In the genomic region with DNA sequence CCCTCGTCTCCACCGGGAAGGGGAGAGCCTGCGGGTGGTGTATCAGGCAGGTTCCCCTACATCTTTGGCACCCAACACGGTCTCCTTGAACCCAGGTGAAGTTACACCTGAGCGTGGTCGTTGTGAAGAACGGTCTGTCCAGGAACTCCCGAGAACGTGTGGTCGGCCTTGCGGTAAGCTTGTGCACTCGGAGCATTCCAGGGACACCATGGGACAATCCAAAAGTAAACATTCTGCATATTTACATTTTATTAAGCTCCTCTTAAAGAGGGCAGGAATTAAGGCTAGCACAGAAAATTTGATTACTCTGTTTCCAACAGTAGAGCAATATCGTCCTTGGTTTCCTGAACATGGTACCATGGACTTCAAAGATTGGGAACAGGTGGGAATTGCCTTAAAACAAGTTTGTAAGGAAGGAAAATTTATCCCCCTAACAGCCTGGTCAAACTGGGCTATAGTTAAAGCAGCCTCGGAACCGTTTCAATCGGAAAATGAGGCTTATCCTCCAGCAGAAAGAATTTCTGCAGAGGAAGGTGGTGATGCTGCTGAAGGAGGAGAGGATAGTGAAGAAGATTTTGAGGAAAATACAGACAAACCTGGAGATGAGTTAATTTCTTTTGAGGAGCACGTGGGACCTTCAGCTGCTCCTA, we compare ENCODE assay signal across 13 cellular contexts. TPM values are rescaled to one million over a fixed set of nuclear protein-coding genes. Genes with fewer than 3 reads are reported as not detected.
DNase-seq lines count a peak whose midpoint lies in the region; ATAC-seq lines count a peak whose summit lies in the region.
"Had no signal": no experiment of that assay in that cellular context is flagged by ENCODE, and none has a peak within 500 bp of the region (broad histone marks: within the 10 kb centered on the region; RNA-seq: fewer than 3 reads in every experiment).

No MANE protein-coding gene starts in this region.

- peak overlapping the region; percentile 26 to 50 for H3K4me3 ChIP-seq in duodenal mucosa (ENCODE audit: low read depth in 1 of 2, low read length in 2 of 2)
- H3K4me3 ChIP-seq: esophagus muscularis mucosa, skin epidermis had no signal

- H3K4me1 ChIP-seq in duodenal mucosa (ENCODE audit: control insufficient read depth in 1 of 2, insufficient read depth in 2 of 2, low read length in 2 of 2), result peaks cover 19 to 20% of the 10 kb centered on the region in 2 donors

- H3K9me3 ChIP-seq in duodenal mucosa (ENCODE audit: control insufficient read depth in 1 of 2, low read length in 2 of 2), result no peaks in the 10 kb centered on the region
- H3K9me3 ChIP-seq: esophagus muscularis mucosa had no signal

- DNase-seq in stimulated activated naive CD8-positive, alpha-beta T cell treated with anti-CD3 and anti-CD28 coated beads, Interleukin-15, Interleukin-2, amounts not matched to agents 100 U/mL and 50 U/mL, for 24 hours, result peak; percentile 2
- no peak for DNase-seq in stimulated activated naive CD8-positive, alpha-beta T cell treated with anti-CD3 and anti-CD28 coated beads, Interleukin-15, amount 100 ng/mL, for 72 hours
- no peak for DNase-seq in naive B cell
- DNase-seq: activated CD4-positive, alpha-beta T cell treated with anti-CD3 and anti-CD28 coated beads for 1 hour had no signal

- H3K36me3 ChIP-seq in duodenal mucosa (ENCODE audit: control insufficient read depth in 1 of 2, insufficient read depth in 2 of 2, low read length in 2 of 2), result no peaks in the 10 kb centered on the region
- H3K36me3 ChIP-seq: esophagus muscularis mucosa had no signal

- no peak overlapping the region for H3K27ac ChIP-seq in duodenal mucosa (ENCODE audit: low read depth, low read length)
- H3K27ac ChIP-seq: esophagus muscularis mucosa had no signal

- H3K9ac ChIP-seq in duodenal mucosa (ENCODE audit: low read depth in 1 of 2, low read length in 2 of 2), result no peak overlapping the region

- H3K4me3 Mint-ChIP-seq in stimulated activated naive CD8-positive, alpha-beta T cell treated with anti-CD3 and anti-CD28 coated beads, Interleukin-15, amount 100 ng/mL, for 72 hours, result peak overlapping the region in 1 of 2 donors; percentile 14
- peak overlapping the region; percentile 37 to 86 (median 44) for H3K4me3 Mint-ChIP-seq in naive B cell
- H3K4me3 Mint-ChIP-seq: T-cell had no signal

- H3K27me3 Mint-ChIP-seq in stimulated activated naive CD8-positive, alpha-beta T cell treated with anti-CD3 and anti-CD28 coated beads, Interleukin-15, amount 100 ng/mL, for 72 hours, result peaks cover 67% of the 10 kb centered on the region
- H3K27me3 Mint-ChIP-seq in naive B cell, result peaks cover 5 to 25% (median 17%) of the 10 kb centered on the region in 3 donors

- no peaks in the 10 kb centered on the region for H3K9me3 Mint-ChIP-seq in stimulated activated naive CD8-positive, alpha-beta T cell treated with anti-CD3 and anti-CD28 coated beads, Interleukin-15, amount 100 ng/mL, for 72 hours
- H3K9me3 Mint-ChIP-seq in naive B cell, result no peaks in the 10 kb centered on the region
- H3K9me3 Mint-ChIP-seq: T-cell had no signal

- peaks cover 21 to 24% of the 10 kb centered on the region in 2 donors for H3K27me3 ChIP-seq in duodenal mucosa (ENCODE audit: control insufficient read depth in 1 of 2, insufficient read depth in 2 of 2, low read length in 2 of 2)

- peaks cover 28% of the 10 kb centered on the region for H3K4me1 Mint-ChIP-seq in stimulated activated naive CD8-positive, alpha-beta T cell treated with anti-CD3 and anti-CD28 coated beads, Interleukin-15, amount 100 ng/mL, for 72 hours
- peaks cover 17 to 39% (median 28%) of the 10 kb centered on the region in 3 donors for H3K4me1 Mint-ChIP-seq in naive B cell

- H3K27ac Mint-ChIP-seq in stimulated activated naive CD8-positive, alpha-beta T cell treated with anti-CD3 and anti-CD28 coated beads, Interleukin-15, amount 100 ng/mL, for 72 hours, result no peak overlapping the region
- peak overlapping the region in 2 of 6 donors; percentile 71 to 91 for H3K27ac Mint-ChIP-seq in naive B cell

- no peaks in the 10 kb centered on the region for H3K36me3 Mint-ChIP-seq in naive B cell
- H3K36me3 Mint-ChIP-seq: T-cell had no signal

- ATAC-seq in stimulated activated naive CD8-positive, alpha-beta T cell treated with anti-CD3 and anti-CD28 coated beads, Interleukin-15, Interleukin-2, amounts not matched to agents 100 U/mL and 50 U/mL, for 24 hours, result no peak
- no peak for ATAC-seq in stimulated activated naive CD8-positive, alpha-beta T cell treated with anti-CD3 and anti-CD28 coated beads, Interleukin-15, amount 100 ng/mL, for 72 hours
- no peak for ATAC-seq in naive B cell (ENCODE audit: low read depth in 2 of 2)
- ATAC-seq in HG03135 (IDR thresholded peaks at IDR 0.05; ENCODE audit: unreplicated experiment), result no peak
- no peak for ATAC-seq in HG03139 (IDR thresholded peaks at IDR 0.05; ENCODE audit: unreplicated experiment)
- ATAC-seq in HG02870 (IDR thresholded peaks at IDR 0.05; ENCODE audit: unreplicated experiment), result no peak
- ATAC-seq in HG02588 (IDR thresholded peaks at IDR 0.05; ENCODE audit: unreplicated experiment), result no peak

RNA-seq across cellular contexts. Expression of gene ALOX15B, which starts 18.2 kb away (rescaled TPM):
- polyA plus RNA-seq in naive B cell (ENCODE audit: low read depth in 6 of 6), result not detected

RNA-seq across cellular contexts. Expression of gene ALOX12B, which starts 30.4 kb away (rescaled TPM):
- polyA plus RNA-seq in naive B cell (ENCODE audit: low read depth in 6 of 6), result 1 to 10 TPM in 2 of 6 donors, under 1 TPM in 2, not detected in 2; 0.45 to 2.4 (median 1.1) TPM
- polyA plus RNA-seq: liver had no signal

RNA-seq across cellular contexts. Expression of gene GUCY2D, which starts 54.7 kb away (rescaled TPM):
- polyA plus RNA-seq in naive B cell (ENCODE audit: low read depth in 6 of 6), result not detected
